ENCODE assay signal across 28 cellular contexts in genomic region chr3:188740030-188740429, GRCh38.
"Had no signal": no experiment of that assay in that cellular context is flagged by ENCODE, and none has a peak within 500 bp of the region (broad histone marks: within the 10 kb centered on the region; RNA-seq: fewer than 3 reads in every experiment).

No MANE protein-coding gene starts in this region.

- H3K27me3 ChIP-seq: heart right ventricle, hepatocyte, neural progenitor cell, neutrophil, right atrium auricular region, tibial nerve, uterus had no signal

- H2AFZ ChIP-seq: hepatocyte, neural progenitor cell, parathyroid adenoma had no signal

- H3K27ac ChIP-seq: heart right ventricle, hepatocyte, neural progenitor cell, neutrophil, parathyroid adenoma, skin epidermis, tibial nerve, uterus had no signal

- H3K9me3 ChIP-seq: heart right ventricle, neutrophil, right atrium auricular region, tibial nerve, uterus had no signal

- H3K79me2 ChIP-seq: parathyroid adenoma had no signal

- ATAC-seq: left ventricle myocardium superior; natural killer cell; sciatic nerve; stimulated activated memory B cell treated with anti-CD40 and anti-IgM and Interleukin-4, amounts not matched to agents 10 μg/mL and 1 μg/mL and 100 μg/mL, for 72 hours; stimulated activated naive CD8-positive, alpha-beta T cell treated with anti-CD3 and anti-CD28 coated beads, Interleukin-15, amount 100 ng/mL, for 72 hours had no signal

- H3K27ac Mint-ChIP-seq: mesothelial cell of epicardium; naive B cell; natural killer cell; nephron progenitor cell; neural progenitor cell; stimulated activated memory B cell treated with anti-CD40 and anti-IgM and Interleukin-4, amounts not matched to agents 10 μg/mL and 1 μg/mL and 100 μg/mL, for 72 hours; stimulated activated naive CD8-positive, alpha-beta T cell treated with anti-CD3 and anti-CD28 coated beads, Interleukin-15, amount 100 ng/mL, for 72 hours; type B pancreatic cell had no signal

- H3K4me3 Mint-ChIP-seq: mesothelial cell of epicardium; naive B cell; natural killer cell; nephron progenitor cell; neural progenitor cell; stimulated activated memory B cell treated with anti-CD40 and anti-IgM and Interleukin-4, amounts not matched to agents 10 μg/mL and 1 μg/mL and 100 μg/mL, for 72 hours; stimulated activated naive CD8-positive, alpha-beta T cell treated with anti-CD3 and anti-CD28 coated beads, Interleukin-15, amount 100 ng/mL, for 72 hours; type B pancreatic cell had no signal

- H3K27me3 Mint-ChIP-seq: naive B cell; stimulated activated memory B cell treated with anti-CD40 and anti-IgM and Interleukin-4, amounts not matched to agents 10 μg/mL and 1 μg/mL and 100 μg/mL, for 72 hours; stimulated activated naive CD8-positive, alpha-beta T cell treated with anti-CD3 and anti-CD28 coated beads, Interleukin-15, amount 100 ng/mL, for 72 hours; type B pancreatic cell had no signal

- H3K4me2 ChIP-seq: hepatocyte, neural progenitor cell had no signal

- H3K36me3 ChIP-seq: heart right ventricle, neural progenitor cell, neutrophil, right atrium auricular region, tibial nerve, uterus had no signal

- H3K9me3 Mint-ChIP-seq: mesothelial cell of epicardium; naive B cell; natural killer cell; nephron progenitor cell; neural progenitor cell; stimulated activated memory B cell treated with anti-CD40 and anti-IgM and Interleukin-4, amounts not matched to agents 10 μg/mL and 1 μg/mL and 100 μg/mL, for 72 hours; stimulated activated naive CD8-positive, alpha-beta T cell treated with anti-CD3 and anti-CD28 coated beads, Interleukin-15, amount 100 ng/mL, for 72 hours; type B pancreatic cell had no signal

- H3K36me3 Mint-ChIP-seq: mesothelial cell of epicardium, naive B cell, natural killer cell, neural progenitor cell, type B pancreatic cell had no signal

- H3K4me1 ChIP-seq: neural progenitor cell, parathyroid adenoma, uterus had no signal

- DNase-seq: heart right ventricle; islet precursor cell; left ventricle myocardium superior; mesendoderm; naive B cell; natural killer cell; nephron progenitor cell; occipital lobe; stimulated activated CD4-positive, alpha-beta T cell treated with anti-CD3 and anti-CD28 coated beads, Interleukin-1b, Interleukin-23, amount 100 ng/mL, for 48 hours; stimulated activated CD4-positive, alpha-beta T cell treated with anti-CD3 and anti-CD28 coated beads, Interleukin-2, amount 100 ng/mL, for 48 hours; stimulated activated CD4-positive, alpha-beta T cell treated with anti-CD3 and anti-CD28 coated beads, Interleukin-4, amount 100 ng/mL, for 4 hours; stimulated activated CD8-positive, alpha-beta memory T cell treated with anti-CD3 and anti-CD28 coated beads, Interleukin-4, amount 100 ng/mL, for 48 hours; stimulated activated naive CD4-positive, alpha-beta T cell treated with Interleukin-2 at 50 U/mL for 16 hours; stimulated activated naive CD8-positive, alpha-beta T cell treated with anti-CD3 and anti-CD28 coated beads, Interleukin-15, amount 100 ng/mL, for 72 hours; substantia nigra; uterus had no signal

- H3K4me3 ChIP-seq: heart right ventricle, hepatocyte, lung, neural progenitor cell, right atrium auricular region, skin epidermis, tibial nerve, uterus had no signal

- H3K4me1 Mint-ChIP-seq: neural progenitor cell; stimulated activated memory B cell treated with anti-CD40 and anti-IgM and Interleukin-4, amounts not matched to agents 10 μg/mL and 1 μg/mL and 100 μg/mL, for 72 hours; stimulated activated naive CD8-positive, alpha-beta T cell treated with anti-CD3 and anti-CD28 coated beads, Interleukin-15, amount 100 ng/mL, for 72 hours had no signal

- H3K9ac ChIP-seq: neural progenitor cell, parathyroid adenoma had no signal
